8 cellular contexts compared by ENCODE assay signal in the genomic region with DNA sequence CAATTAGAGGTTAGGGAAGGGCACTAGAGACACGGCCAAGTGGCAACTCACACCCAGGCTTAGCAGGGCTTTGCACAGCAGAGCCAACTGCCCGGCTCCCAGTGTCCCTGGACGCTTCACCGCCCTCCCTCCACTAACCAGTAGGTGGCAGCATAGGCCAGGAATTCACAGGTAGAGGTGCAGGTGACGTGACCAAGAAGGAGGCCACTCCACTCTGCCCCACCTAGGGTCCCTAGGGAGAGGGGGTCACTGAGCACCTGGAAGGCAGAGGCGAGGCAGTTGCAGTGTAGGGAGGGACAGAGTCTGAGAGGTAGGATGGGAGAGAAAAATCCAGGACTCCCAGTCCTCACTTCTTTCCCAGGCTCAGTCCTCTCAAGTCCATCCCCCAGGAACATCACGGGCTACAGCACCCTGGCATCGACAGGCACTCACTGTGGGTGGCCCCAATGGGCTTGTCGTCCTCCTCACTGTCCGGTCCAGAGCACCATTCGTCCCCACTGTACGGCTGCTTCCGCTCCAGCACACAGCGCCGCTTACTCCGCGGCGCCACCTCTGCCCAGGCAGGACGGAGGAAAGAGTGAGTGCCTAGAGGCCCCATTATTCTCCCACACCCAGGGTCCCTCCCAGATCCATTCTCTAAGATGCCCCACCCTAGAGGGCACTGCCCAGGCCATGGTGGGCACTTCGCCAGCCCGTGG. TPM values are rescaled to one million over a fixed set of nuclear protein-coding genes. Genes with fewer than 3 reads are reported as not detected.
A peak's percentile ranks its signal among the peaks of the same experiment; 100 is the strongest.
DNase-seq lines count a peak whose midpoint lies in the region; ATAC-seq and TF ChIP-seq lines count a peak whose summit lies in the region.

No MANE protein-coding gene starts in this region.

- H3K4me3 Mint-ChIP-seq in endothelial cell (ENCODE audit: unreplicated experiment) = no peak overlapping the region

- peaks cover 38% of the 10 kb centered on the region for H3K4me1 ChIP-seq in mucosa of descending colon (ENCODE audit: low read depth)

- intact Hi-C loops in mucosa of descending colon (cut with DNase I, micrococcal nuclease) = no loop called here

- H3K9me3 Mint-ChIP-seq in endothelial cell (ENCODE audit: unreplicated experiment) = no peaks in the 10 kb centered on the region

- peaks cover 7% of the 10 kb centered on the region for H3K27me3 Mint-ChIP-seq in endothelial cell (ENCODE audit: unreplicated experiment)

- TF ChIP-seq CTCF in GM12865 (IDR thresholded peaks at IDR 0.05; ENCODE audit: insufficient read depth, low read depth, low read length, missing control alignments) (peak; percentile 90), endothelial cell (IDR thresholded peaks at IDR 0.05; ENCODE audit: unreplicated experiment) (peak; percentile 87), mucosa of descending colon (IDR thresholded peaks at IDR 0.05) (peak; percentile 64)

- no peaks in the 10 kb centered on the region for H3K9me3 ChIP-seq in mucosa of descending colon

- H3K36me3 Mint-ChIP-seq in endothelial cell (ENCODE audit: low read depth, unreplicated experiment) = peaks cover 3% of the 10 kb centered on the region

- H3K4me1 Mint-ChIP-seq in endothelial cell (ENCODE audit: unreplicated experiment) = peaks cover 12% of the 10 kb centered on the region

- H3K27ac Mint-ChIP-seq in endothelial cell (ENCODE audit: unreplicated experiment) = no peak overlapping the region

- peaks cover 4% of the 10 kb centered on the region for H3K36me3 ChIP-seq in mucosa of descending colon (ENCODE audit: low read depth)

- H3K4me3 ChIP-seq in GM12865 (ENCODE audit: low read depth, low read length) (no peak overlapping the region), mucosa of descending colon (no peak overlapping the region)

- peak; percentile 88 for DNase-seq in GM12865 (ENCODE audit: low read depth)
- peak; percentile 71 for DNase-seq in NCI-H774 (lab: John Stamatoyannopoulos, UW)
- DNase-seq in activated CD8-positive, alpha-beta memory T cell treated with anti-CD3 and anti-CD28 coated beads for 24 hours = peak; percentile 98
- DNase-seq in endothelial cell (ENCODE audit: low spot score) = peak; percentile 89
- DNase-seq in mucosa of descending colon = peak; percentile 85 to 95 (median 94)
- peak; percentile 95 for DNase-seq in stimulated activated CD8-positive, alpha-beta memory T cell treated with anti-CD3 and anti-CD28 coated beads, Interleukin-4, amount 100 ng/mL, for 48 hours
- no peak for DNase-seq in foreskin melanocyte

- ATAC-seq in HG03175 (IDR thresholded peaks at IDR 0.05; ENCODE audit: unreplicated experiment) (peak; percentile 83), mucosa of descending colon (peak; percentile 80)

RNA-seq across cellular contexts. Expression of gene BCL9L, which starts 18.5 kb away (rescaled TPM):
- total RNA-seq in endothelial cell (ENCODE audit: unreplicated experiment) = 16.5 TPM
- 10 to 100 TPM; 28.6 to 70.1 (median 41.7) TPM for total RNA-seq in mucosa of descending colon

RNA-seq across cellular contexts. Expression of gene CXCR5, which starts 23.5 kb away (rescaled TPM):
- total RNA-seq in endothelial cell (ENCODE audit: unreplicated experiment) = not detected
- total RNA-seq in mucosa of descending colon = under 1 TPM in 2 of 3 donors, not detected in 1; 0.12 to 0.23 TPM

RNA-seq across cellular contexts. Expression of gene UPK2, which starts 48.9 kb away (rescaled TPM):
- not detected for total RNA-seq in endothelial cell (ENCODE audit: unreplicated experiment)
- not detected for total RNA-seq in mucosa of descending colon
